In the genomic region with DNA sequence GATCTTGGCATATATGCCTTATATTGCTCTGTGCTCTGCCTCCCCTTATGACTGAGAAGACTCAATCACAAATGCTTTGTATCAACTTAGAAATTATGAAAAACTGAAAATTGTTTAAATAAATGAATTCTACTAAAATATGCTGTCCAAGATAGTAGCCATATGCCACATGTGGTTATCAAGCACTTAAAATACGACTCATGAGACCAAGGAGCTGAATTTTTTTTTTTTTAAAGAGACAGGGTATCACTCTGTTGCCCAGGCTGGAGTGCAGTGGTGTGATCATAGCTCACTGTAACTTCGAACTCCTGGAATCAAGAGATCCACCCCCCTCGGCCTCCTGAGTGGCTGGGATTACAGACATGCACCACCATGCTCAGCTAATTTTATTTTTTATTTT, we compare ENCODE assay signal across 26 cellular contexts.
"Had no signal": no experiment of that assay in that cellular context is flagged by ENCODE, and none has a peak within 500 bp of the region (broad histone marks: within the 10 kb centered on the region; RNA-seq: fewer than 3 reads in every experiment).

No MANE protein-coding gene starts in this region.

- FAIRE-seq: keratinocyte had no signal

- DNase-seq: kidney glomerular epithelial cell; left cardiac atrium; lower lobe of right lung; mammary epithelial cell; mesenchymal stem cell; naive thymus-derived CD8-positive, alpha-beta T cell; nucleus accumbens; right lobe of liver; stimulated activated CD4-positive, alpha-beta T cell treated with anti-CD3 and anti-CD28 coated beads, Interleukin-1b, Interleukin-23, amount 100 ng/mL, for 48 hours; stimulated activated CD4-positive, alpha-beta T cell treated with anti-CD3 and anti-CD28 coated beads, Interleukin-2, amount 100 ng/mL, for 48 hours; stimulated activated CD4-positive, alpha-beta T cell treated with anti-CD3 and anti-CD28 coated beads, Interleukin-4, amount 100 ng/mL, for 4 hours; stimulated activated CD8-positive, alpha-beta memory T cell treated with anti-CD3 and anti-CD28 coated beads, Interleukin-4, amount 100 ng/mL, for 48 hours; stimulated activated naive CD4-positive, alpha-beta T cell treated with Interleukin-2 at 50 U/mL for 16 hours; stimulated activated naive CD8-positive, alpha-beta T cell treated with anti-CD3 and anti-CD28 coated beads, Interleukin-15, amount 100 ng/mL, for 72 hours; substantia nigra; uterus had no signal

- H3K4me3 ChIP-seq: lower lobe of right lung, right atrium auricular region, right lobe of liver, smooth muscle cell, tibial nerve, uterus had no signal

- H3K36me3 Mint-ChIP-seq: type B pancreatic cell had no signal

- H2AFZ ChIP-seq: parathyroid adenoma had no signal

- H3K27ac ChIP-seq: lower lobe of right lung, parathyroid adenoma, right atrium auricular region, right lobe of liver had no signal

- H3K4me2 ChIP-seq: smooth muscle cell had no signal

- H3K27me3 ChIP-seq: right atrium auricular region, right lobe of liver, tibial nerve, uterus had no signal

- H3K4me1 ChIP-seq: parathyroid adenoma, right lobe of liver had no signal

- H3K27me3 Mint-ChIP-seq: naive thymus-derived CD8-positive, alpha-beta T cell; stimulated activated memory B cell treated with anti-CD40 and anti-IgM and Interleukin-4, amounts not matched to agents 10 μg/mL and 1 μg/mL and 100 μg/mL, for 72 hours; stimulated activated naive CD8-positive, alpha-beta T cell treated with anti-CD3 and anti-CD28 coated beads, Interleukin-15, amount 100 ng/mL, for 72 hours; type B pancreatic cell had no signal

- H3K4me3 Mint-ChIP-seq: naive thymus-derived CD8-positive, alpha-beta T cell; nephron; neural crest cell; stimulated activated memory B cell treated with anti-CD40 and anti-IgM and Interleukin-4, amounts not matched to agents 10 μg/mL and 1 μg/mL and 100 μg/mL, for 72 hours; stimulated activated naive CD8-positive, alpha-beta T cell treated with anti-CD3 and anti-CD28 coated beads, Interleukin-15, amount 100 ng/mL, for 72 hours; type B pancreatic cell had no signal

- H3K79me2 ChIP-seq: parathyroid adenoma had no signal

- H3K9me3 Mint-ChIP-seq: naive thymus-derived CD8-positive, alpha-beta T cell; nephron; stimulated activated memory B cell treated with anti-CD40 and anti-IgM and Interleukin-4, amounts not matched to agents 10 μg/mL and 1 μg/mL and 100 μg/mL, for 72 hours had no signal

- H3K36me3 ChIP-seq: lower lobe of right lung, right atrium auricular region, right lobe of liver, uterus had no signal

- H3K9me3 ChIP-seq: lower lobe of right lung, right atrium auricular region, right lobe of liver, tibial nerve, uterus had no signal

- H3K27ac Mint-ChIP-seq: stimulated activated memory B cell treated with anti-CD40 and anti-IgM and Interleukin-4, amounts not matched to agents 10 μg/mL and 1 μg/mL and 100 μg/mL, for 72 hours; stimulated activated naive CD8-positive, alpha-beta T cell treated with anti-CD3 and anti-CD28 coated beads, Interleukin-15, amount 100 ng/mL, for 72 hours; type B pancreatic cell had no signal

- H3K9ac ChIP-seq: parathyroid adenoma had no signal

- ATAC-seq: left cardiac atrium; left lobe of liver; lower lobe of right lung; naive thymus-derived CD8-positive, alpha-beta T cell; right lobe of liver; stimulated activated memory B cell treated with anti-CD40 and anti-IgM and Interleukin-4, amounts not matched to agents 10 μg/mL and 1 μg/mL and 100 μg/mL, for 72 hours; stimulated activated naive CD8-positive, alpha-beta T cell treated with anti-CD3 and anti-CD28 coated beads, Interleukin-15, amount 100 ng/mL, for 72 hours had no signal
